Comparison of ENCODE assay signal across 17 cellular contexts in genomic region chr10:29411666-29412335, GRCh38.
DNase-seq lines count a peak whose midpoint lies in the region; ATAC-seq and TF ChIP-seq lines count a peak whose summit lies in the region.
"Had no signal": no experiment of that assay in that cellular context is flagged by ENCODE, and none has a peak within 500 bp of the region (broad histone marks: within the 10 kb centered on the region; RNA-seq: fewer than 3 reads in every experiment).

No MANE protein-coding gene starts in this region.

- no peak overlapping the region for H4K91ac ChIP-seq in H9 (ENCODE audit: insufficient read length, low read depth, low read length)

- H3K4me3 Mint-ChIP-seq in activated T-cell treated with anti-CD3 and anti-CD28 coated beads, Interleukin-2, amount 50 U/mL, for 4 hours, result peak overlapping the region; percentile 13
- H3K4me3 Mint-ChIP-seq in H9, result no peak overlapping the region
- H3K4me3 Mint-ChIP-seq: activated naive CD8-positive, alpha-beta T cell treated with anti-CD3 and anti-CD28 coated beads, Interleukin-2, amount 10 ng/mL, durations not matched to agents 7 days and 5 days had no signal

- H3K79me2 ChIP-seq in H9 (ENCODE audit: insufficient read depth, low read length), result no peaks in the 10 kb centered on the region

- H3K9me3 Mint-ChIP-seq in activated T-cell treated with anti-CD3 and anti-CD28 coated beads, Interleukin-2, amount 50 U/mL, for 4 hours, result no peaks in the 10 kb centered on the region
- H3K9me3 Mint-ChIP-seq in H9, result peaks cover 32 to 34% of the 10 kb centered on the region in 2 experiments

- H4K8ac ChIP-seq in H9 (replicated peaks; ENCODE audit: insufficient read length, low read depth, low read length), result no peak overlapping the region

- no peak overlapping the region for H3K4me2 ChIP-seq in H9 (ENCODE audit: insufficient read depth, insufficient read length, low read length)

- no peak overlapping the region for H2BK15ac ChIP-seq in H9 (ENCODE audit: low read depth, low read length)

- peaks cover 28% of the 10 kb centered on the region for H3K4me1 Mint-ChIP-seq in activated T-cell treated with anti-CD3 and anti-CD28 coated beads, Interleukin-2, amount 50 U/mL, for 4 hours (ENCODE audit: low read depth)
- no peaks in the 10 kb centered on the region for H3K4me1 Mint-ChIP-seq in H9

- H3K4me1 ChIP-seq in gastroesophageal sphincter (peaks cover 9 to 63% (median 11%) of the 10 kb centered on the region in 3 donors), spleen (peaks cover 11 to 60% (median 39%) of the 10 kb centered on the region in 6 donors), H9 (ENCODE audit: insufficient read depth, low read length) (no peaks in the 10 kb centered on the region)

- H4K5ac ChIP-seq in H9 (ENCODE audit: insufficient read length, low read depth, low read length), result no peak overlapping the region

- no peak for TF ChIP-seq POLR2A in gastroesophageal sphincter (IDR thresholded peaks at IDR 0.05)
- TF ChIP-seq POLR2A in spleen (IDR thresholded peaks at IDR 0.05), result no peak

- TF ChIP-seq EP300 in gastroesophageal sphincter (IDR thresholded peaks at IDR 0.05), result no peak

- 85 to 95% methylated on average over 4 to 10 of the region's 10 CpGs for WGBS in gastroesophageal sphincter (ENCODE audit: low coverage in 1 of 2), 2 donors
- 83 to 90% (median 88%) methylated on average over 10 of the region's 10 CpGs for WGBS in spleen, 5 donors
- no CpG with 5 or more reads among the region's 10 CpGs for WGBS in H9 (ENCODE audit: extremely low coverage, insufficient read length, low lambda C conversion rate)

- H3K27me3 ChIP-seq in gastroesophageal sphincter, result no peaks in the 10 kb centered on the region
- no peaks in the 10 kb centered on the region for H3K27me3 ChIP-seq in spleen (replicated peaks in 1 of 7)
- H3K27me3 ChIP-seq in H9 (ENCODE audit: insufficient read depth, low read length), result no peaks in the 10 kb centered on the region

- no peak overlapping the region for H2AFZ ChIP-seq in H9 (ENCODE audit: low read length)

- peak overlapping the region; percentile 81 for H3K9ac ChIP-seq in SK-N-MC (ENCODE audit: insufficient read length)
- H3K9ac ChIP-seq in H9 (ENCODE audit: extremely low read depth, insufficient read length, low read length), result no peak overlapping the region

- H3K18ac ChIP-seq in H9 (ENCODE audit: insufficient read length, low read depth, low read length), result no peak overlapping the region

- no peak overlapping the region for H2BK20ac ChIP-seq in H9 (ENCODE audit: low read depth, low read length, poor library complexity, severe bottlenecking)

- H3K27ac ChIP-seq in SK-N-MC (peak overlapping the region; percentile 83), gastroesophageal sphincter (peak overlapping the region; percentile 17 to 94 (median 42)), spleen (peak overlapping the region in 6 of 8 donors; percentile 7 to 50 (median 28)), H9 (ENCODE audit: insufficient read length, low read depth, low read length) (no peak overlapping the region)
- H3K27ac ChIP-seq: A549 had no signal

- H3K4ac ChIP-seq in H9 (ENCODE audit: low read depth, low read length), result no peak overlapping the region

- H3K27ac Mint-ChIP-seq in H9, result no peak overlapping the region
- H3K27ac Mint-ChIP-seq: activated naive CD8-positive, alpha-beta T cell treated with anti-CD3 and anti-CD28 coated beads, Interleukin-2, amount 10 ng/mL, durations not matched to agents 7 days and 5 days had no signal

- H3K14ac ChIP-seq in H9 (ENCODE audit: insufficient read depth, low read length), result no peak overlapping the region

- peak overlapping the region; percentile 85 for H3K4me3 ChIP-seq in SK-N-MC
- H3K4me3 ChIP-seq in gastroesophageal sphincter, result no peak overlapping the region
- peak overlapping the region in 1 of 8 donors; percentile 8 for H3K4me3 ChIP-seq in spleen
- H3K4me3 ChIP-seq: A549 had no signal

- no peaks in the 10 kb centered on the region for H3K9me3 ChIP-seq in SK-N-MC (ENCODE audit: low read depth, low read length)
- H3K9me3 ChIP-seq in gastroesophageal sphincter, result no peaks in the 10 kb centered on the region
- H3K9me3 ChIP-seq in spleen, result peaks cover 0 to 6% (median 0%) of the 10 kb centered on the region in 8 donors
- peaks cover 13% of the 10 kb centered on the region for H3K9me3 ChIP-seq in H9 (ENCODE audit: control insufficient read depth, low read depth, low read length)

- no peak overlapping the region for H3T11ph ChIP-seq in H9 (ENCODE audit: low read length)

- H3K79me1 ChIP-seq in H9 (ENCODE audit: insufficient read depth, low read depth, low read length, poor library complexity, severe bottlenecking), result no peaks in the 10 kb centered on the region

- no peak overlapping the region for H2BK120ac ChIP-seq in H9 (ENCODE audit: low read depth, low read length, poor library complexity, severe bottlenecking)

- H4K20me1 ChIP-seq in H9 (ENCODE audit: control insufficient read depth, insufficient read depth, insufficient read length), result no peaks in the 10 kb centered on the region

- H2AK5ac ChIP-seq in H9 (ENCODE audit: insufficient read length, low read length), result no peak overlapping the region

- no peak for DNase-seq in activated T-cell treated with anti-CD3 and anti-CD28 coated beads, Interleukin-2, amount 50 U/mL, for 4 hours
- DNase-seq in activated T-cell treated with anti-CD3 and anti-CD28 coated beads, Interleukin-2, amount 50 U/mL, for 48 hours, result no peak
- no peak for DNase-seq in SK-N-MC (ENCODE audit: low read depth, low spot score)
- DNase-seq in spleen, result no peak
- DNase-seq in H9, result no peak
- DNase-seq in NCI-H146 treated with DMSO at 0.1 percent for 48 hours (lab: John Stamatoyannopoulos, UW; ENCODE audit: unreplicated experiment), result no peak
- DNase-seq: activated naive CD8-positive, alpha-beta T cell treated with anti-CD3 and anti-CD28 coated beads, Interleukin-2, amount 10 ng/mL, durations not matched to agents 7 days and 5 days; glutamatergic neuron; islet precursor cell; MM.1S; NCI-H2081; NCI-H69; posterior cingulate gyrus; substantia nigra had no signal

- H3K36me3 ChIP-seq in SK-N-MC (ENCODE audit: insufficient read depth, low read length) (peaks cover 15% of the 10 kb centered on the region), gastroesophageal sphincter (peaks cover 0 to 11% of the 10 kb centered on the region in 2 donors), spleen (peaks cover 0 to 15% (median 0%) of the 10 kb centered on the region in 6 donors)

- H3K56ac ChIP-seq in H9 (ENCODE audit: insufficient read length, low read depth, low read length), result no peak overlapping the region

- H3K23me2 ChIP-seq in H9 (ENCODE audit: insufficient read length, low read depth, low read length, poor library complexity, severe bottlenecking), result no peaks in the 10 kb centered on the region

- H3K36me3 Mint-ChIP-seq in activated T-cell treated with anti-CD3 and anti-CD28 coated beads, Interleukin-2, amount 50 U/mL, for 4 hours (ENCODE audit: insufficient read depth), result peaks cover 3% of the 10 kb centered on the region
- peaks cover 8 to 21% (median 21%) of the 10 kb centered on the region in 3 experiments for H3K36me3 Mint-ChIP-seq in H9 (ENCODE audit: insufficient read depth in 1 of 3, low read depth in 3 of 3)

- TF ChIP-seq CTCF in gastroesophageal sphincter (IDR thresholded peaks at IDR 0.05) (no peak), spleen (IDR thresholded peaks at IDR 0.05 in 8 of 11, conservative IDR thresholded peaks at IDR 0.05 in 3 of 11) (no peak), H9 (conservative IDR thresholded peaks at IDR 0.05) (no peak)

- no peaks in the 10 kb centered on the region for H3K27me3 Mint-ChIP-seq in activated T-cell treated with anti-CD3 and anti-CD28 coated beads, Interleukin-2, amount 50 U/mL, for 4 hours (ENCODE audit: low read depth)
- no peaks in the 10 kb centered on the region for H3K27me3 Mint-ChIP-seq in H9 (ENCODE audit: low read depth)
- H3K27me3 Mint-ChIP-seq: activated naive CD8-positive, alpha-beta T cell treated with anti-CD3 and anti-CD28 coated beads, Interleukin-2, amount 10 ng/mL, durations not matched to agents 7 days and 5 days had no signal

- H2BK5ac ChIP-seq in H9 (ENCODE audit: insufficient read length, low read length), result no peak overlapping the region

- H2BK12ac ChIP-seq in H9 (ENCODE audit: insufficient read length, low read depth, low read length), result no peak overlapping the region

- H3K23ac ChIP-seq in H9 (ENCODE audit: insufficient read length, low read depth, low read length), result no peak overlapping the region

- ATAC-seq in activated T-cell treated with anti-CD3 and anti-CD28 coated beads, Interleukin-2, amount 50 U/mL, for 4 hours, result no peak
- ATAC-seq in gastroesophageal sphincter (no peak), GM21390 (IDR thresholded peaks at IDR 0.05; ENCODE audit: unreplicated experiment) (no peak)
- ATAC-seq: A549 had no signal

- intact Hi-C loops in spleen (cut with DNase I; ENCODE audit: low total_unique reads), result no loop called here
